Comparison of ENCODE assay signal across 1 cellular context in the genomic region with DNA sequence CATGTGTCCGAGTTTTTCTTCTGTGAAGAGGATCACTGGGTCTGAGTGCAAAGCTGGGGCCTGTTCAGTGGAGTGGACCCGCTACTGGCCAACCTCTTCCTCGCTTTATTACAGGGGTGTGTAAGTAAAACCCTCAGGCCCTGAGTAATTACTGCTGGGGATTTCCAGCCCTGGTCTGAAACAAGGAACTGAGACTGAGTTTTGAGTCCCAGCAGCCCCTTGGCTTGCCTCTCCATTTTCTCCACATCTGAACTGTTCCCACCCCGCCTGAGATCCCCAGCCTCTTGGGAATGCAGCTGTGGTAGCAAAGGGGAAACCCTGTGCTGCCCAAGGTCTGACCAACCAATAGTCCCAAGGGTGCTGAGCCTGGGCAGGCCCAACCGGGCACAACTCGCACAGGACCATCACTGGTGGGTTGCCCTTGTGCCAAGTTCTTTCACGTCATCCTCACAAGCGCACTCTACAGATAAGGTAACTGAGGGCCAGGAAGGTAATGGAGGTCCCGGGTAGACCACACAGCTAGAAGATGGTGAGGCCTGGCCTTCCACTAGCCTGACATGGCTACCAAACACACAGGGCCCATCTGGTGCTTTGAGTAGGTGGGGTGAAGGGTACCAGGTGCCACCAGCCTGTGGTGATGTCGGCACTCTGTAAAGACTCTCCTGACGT.
TF ChIP-seq lines count a peak whose summit lies in the region.

No MANE protein-coding gene starts in this region.

TF ChIP-seq in H1, 55 proteins besides CTCF, POLR2A, EP300 and RAD21:
- TF ChIP-seq CREB1 (IDR thresholded peaks at IDR 0.05) = no peak
- TF ChIP-seq KDM5A (IDR thresholded peaks at IDR 0.05; ENCODE audit: low read length) = no peak
- no peak for TF ChIP-seq PHF8 (conservative IDR thresholded peaks at IDR 0.05; ENCODE audit: low read depth, low read length)
- no peak for TF ChIP-seq YY1 (IDR thresholded peaks at IDR 0.05; ENCODE audit: low read depth, low read length)
- TF ChIP-seq, protein P1, sequence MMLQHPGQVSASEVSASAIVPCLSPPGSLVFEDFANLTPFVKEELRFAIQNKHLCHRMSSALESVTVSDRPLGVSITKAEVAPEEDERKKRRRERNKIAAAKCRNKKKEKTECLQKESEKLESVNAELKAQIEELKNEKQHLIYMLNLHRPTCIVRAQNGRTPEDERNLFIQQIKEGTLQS (IDR thresholded peaks at IDR 0.05; ENCODE audit: insufficient read depth, low read depth, low read length) = no peak
- TF ChIP-seq SAP30 (IDR thresholded peaks at IDR 0.05; ENCODE audit: insufficient read depth, insufficient replicate concordance, low read length) = no peak
- no peak for TF ChIP-seq MAX (IDR thresholded peaks at IDR 0.05)
